8 cellular contexts compared by ENCODE assay signal in genomic region chr18:48929212-48929612, GRCh38. TPM values are rescaled to one million over a fixed set of nuclear protein-coding genes. Genes with fewer than 3 reads are reported as not detected.
DNase-seq lines count a peak whose midpoint lies in the region; ATAC-seq and TF ChIP-seq lines count a peak whose summit lies in the region.

No MANE protein-coding gene starts in this region.

- H3K27ac Mint-ChIP-seq in T-helper 17 cell: peak overlapping the region; percentile 98

- TF ChIP-seq CTCF in foreskin keratinocyte (conservative IDR thresholded peaks at IDR 0.05): no peak

- H3K27me3 Mint-ChIP-seq in T-helper 17 cell: no peaks in the 10 kb centered on the region

- ATAC-seq in GM19395 (IDR thresholded peaks at IDR 0.05; ENCODE audit: unreplicated experiment) (peak; percentile 0), T-helper 17 cell (no peak), foreskin keratinocyte (no peak), GM19328 (IDR thresholded peaks at IDR 0.05; ENCODE audit: unreplicated experiment) (no peak), HG03159 (IDR thresholded peaks at IDR 0.05; ENCODE audit: unreplicated experiment) (no peak)

- H3K27me3 ChIP-seq in foreskin keratinocyte: no peaks in the 10 kb centered on the region

- DNase-seq in T-helper 17 cell: no peak
- peak in 1 of 2 donors; percentile 45 for DNase-seq in foreskin keratinocyte
- no peak for DNase-seq in NCI-H1092 treated with DMSO at 0.1 percent for 48 hours (lab: John Stamatoyannopoulos, UW)
- no peak for DNase-seq in NCI-H748 (lab: John Stamatoyannopoulos, UW; ENCODE audit: unreplicated experiment)

- no peaks in the 10 kb centered on the region for H3K36me3 Mint-ChIP-seq in T-helper 17 cell (ENCODE audit: low read depth)

- H3K27ac ChIP-seq in foreskin keratinocyte (peak overlapping the region; percentile 31), skin epidermis (peak overlapping the region in 16 of 21 experiments; percentile 3 to 80 (median 58))

- no peak overlapping the region for H3K4me3 ChIP-seq in skin epidermis

- H3K4me3 Mint-ChIP-seq in T-helper 17 cell: peak overlapping the region; percentile 86

- peaks cover 83% of the 10 kb centered on the region for H3K4me1 Mint-ChIP-seq in T-helper 17 cell

- H3K4me1 ChIP-seq in foreskin keratinocyte: peaks cover 14% of the 10 kb centered on the region

- no peaks in the 10 kb centered on the region for H3K9me3 ChIP-seq in T-helper 17 cell (ENCODE audit: control insufficient read depth, low read length, poor library complexity, severe bottlenecking)

RNA-seq across cellular contexts. Expression of gene SMAD7, which starts 21.6 kb away (rescaled TPM):
- total RNA-seq in T-helper 17 cell: 100 to 1,000 TPM; 161 to 181 TPM
- 7.2 and 10.5 TPM in 2 replicates for total RNA-seq in foreskin keratinocyte
- polyA plus RNA-seq in foreskin keratinocyte: 4.3 and 5.2 TPM in 2 replicates

Comparison
In these comparisons a context has a peak if more than half of its experiments do, and no peak if none do; other contexts are left out.
1. RNA of gene SMAD7, which starts 21.6 kb away (total RNA-seq): 161 to 181 TPM in T-helper 17 cell; 7.2 to 10.5 TPM in foreskin keratinocyte; every median in the first group is over 10 times any median in the second.